In the genomic region with DNA sequence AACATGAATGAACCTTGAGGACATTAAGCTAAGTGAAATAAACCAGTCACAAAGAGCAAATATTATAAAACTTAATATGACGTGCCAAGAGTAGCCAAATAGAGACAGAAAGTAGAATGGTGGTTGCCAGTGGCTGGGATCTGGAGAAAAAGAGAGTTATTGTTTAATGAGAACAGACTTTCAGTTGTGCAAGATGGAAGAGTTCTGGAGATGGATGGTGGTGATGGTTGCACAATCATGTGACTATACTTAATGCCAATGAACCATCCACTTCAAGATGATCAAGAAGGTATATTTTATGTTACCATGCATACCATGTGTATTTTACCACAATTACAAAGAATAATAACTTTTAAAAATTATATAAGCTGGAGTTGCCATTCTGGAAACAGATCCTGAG, we compare ENCODE assay signal across 31 cellular contexts.
"Had no signal": no experiment of that assay in that cellular context is flagged by ENCODE, and none has a peak within 500 bp of the region (broad histone marks: within the 10 kb centered on the region; RNA-seq: fewer than 3 reads in every experiment).

No MANE protein-coding gene starts in this region.

- H3K4me1 ChIP-seq: adrenal gland, ascending aorta had no signal

- H3K27ac ChIP-seq: adrenal gland, ascending aorta, VCaP had no signal

- H3K4me3 ChIP-seq: adrenal gland, ascending aorta had no signal

- FAIRE-seq: TTC549 had no signal

- DNase-seq: activated B cell treated with CpG ODN at 0.5 μM for 24 hours; activated CD4-positive, alpha-beta memory T cell treated with anti-CD3 and anti-CD28 coated beads for 36 hours; activated CD4-positive, alpha-beta T cell treated with anti-CD3 and anti-CD28 coated beads for 4 hours; activated CD4-positive, alpha-beta T cell treated with anti-CD3 and anti-CD28 coated beads, Interleukin-2, amount 10 ng/mL, durations not matched to agents 24 days and 14 days; activated CD4-positive, alpha-beta T cell treated with anti-CD3 and anti-CD28 coated beads, Interleukin-2, amount 50 U/mL, for 1 hour; activated CD4-positive, alpha-beta T cell treated with anti-CD3 and anti-CD28 coated beads, Interleukin-2, amount 50 U/mL, for 4 hours; activated CD4-positive, CD25-positive, alpha-beta regulatory T cell treated with anti-CD3 and anti-CD28 coated beads, Interleukin-2, amount 50 U/mL, for 72 hours; activated CD8-positive, alpha-beta memory T cell treated with anti-CD3 and anti-CD28 coated beads, Interleukin-2, amount 50 U/mL, for 4 hours; activated CD8-positive, alpha-beta T cell treated with anti-CD3 and anti-CD28 coated beads for 36 hours; activated effector memory CD4-positive, alpha-beta T cell treated with anti-CD3 and anti-CD28 coated beads, Interleukin-2, amount 50 U/mL, for 16 hours; activated gamma-delta T cell treated with Interleukin-2 at 50 U/mL for 16 hours; activated naive CD4-positive, alpha-beta T cell; activated naive CD4-positive, alpha-beta T cell treated with anti-CD3 and anti-CD28 coated beads for 36 hours; activated naive CD4-positive, alpha-beta T cell treated with anti-CD3 and anti-CD28 coated beads, Interleukin-2, amount 50 U/mL, for 16 hours; activated naive CD8-positive, alpha-beta T cell treated with anti-CD3 and anti-CD28 coated beads for 36 hours; activated T-cell treated with anti-CD3 and anti-CD28 coated beads for 4 hours; activated T-cell treated with anti-CD3 and anti-CD28 coated beads, Interleukin-2, amount 50 U/mL, for 1 hour; activated T-cell treated with anti-CD3 and anti-CD28 coated beads, Interleukin-2, amount 50 U/mL, for 4 hours; activated T-cell treated with anti-CD3 and anti-CD28 coated beads, Interleukin-2, amount 50 U/mL, for 72 hours; adrenal gland; amygdala; anterior cingulate cortex; central memory CD4-positive, alpha-beta T cell; T-helper 1 cell; T-helper 2 cell; T-helper 9 cell had no signal

- H3K9me3 ChIP-seq: adrenal gland, ascending aorta had no signal

- H3K27me3 ChIP-seq: ascending aorta had no signal

- ATAC-seq: activated CD8-positive, alpha-beta T cell treated with anti-CD3 and anti-CD28 coated beads for 36 hours; activated naive CD4-positive, alpha-beta T cell treated with anti-CD3 and anti-CD28 coated beads, Interleukin-2, amount 50 U/mL, for 72 hours; activated T-cell treated with anti-CD3 and anti-CD28 coated beads, Interleukin-2, amount 50 U/mL, for 4 hours; activated T-cell treated with anti-CD3 and anti-CD28 coated beads, Interleukin-2, amount 50 U/mL, for 72 hours; activated T-helper 17 cell treated with anti-CD3 and anti-CD28 coated beads, Interleukin-2, amount 50 U/mL, for 72 hours had no signal

- H3K36me3 ChIP-seq: adrenal gland, ascending aorta had no signal
